ENCODE assay signal across 9 cellular contexts in the genomic region with DNA sequence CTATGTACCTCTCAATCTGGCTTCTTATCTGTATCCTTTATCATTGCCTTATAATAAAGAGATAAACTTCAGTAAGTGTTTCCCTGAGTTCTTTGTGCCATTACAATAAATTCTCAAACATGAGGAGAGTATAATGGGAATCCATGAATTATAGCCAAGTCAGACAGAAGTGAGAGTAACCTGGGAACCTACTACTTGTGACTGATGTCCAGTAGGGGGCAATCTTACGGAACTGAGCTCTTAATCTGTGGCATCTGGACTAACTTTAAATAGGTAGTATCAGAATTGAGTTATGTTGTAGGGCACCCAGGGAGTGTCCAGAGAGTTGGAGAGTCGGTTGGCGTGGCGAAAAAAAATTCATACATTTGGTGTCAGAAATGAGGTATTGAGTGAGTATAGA.
A peak's percentile ranks its signal among the peaks of the same experiment; 100 is the strongest.
DNase-seq lines count a peak whose midpoint lies in the region; ATAC-seq and TF ChIP-seq lines count a peak whose summit lies in the region.
"Had no signal": no experiment of that assay in that cellular context is flagged by ENCODE, and none has a peak within 500 bp of the region (broad histone marks: within the 10 kb centered on the region; RNA-seq: fewer than 3 reads in every experiment).

No MANE protein-coding gene starts in this region.

- no peak overlapping the region for H2BK5ac ChIP-seq in mesendoderm (ENCODE audit: low read length)

- no peaks in the 10 kb centered on the region for H3K4me1 Mint-ChIP-seq in activated naive CD4-positive, alpha-beta T cell treated with anti-CD3 and anti-CD28 coated beads, Interleukin-2, amount 10 ng/mL, durations not matched to agents 7 days and 5 days
- no peaks in the 10 kb centered on the region for H3K4me1 Mint-ChIP-seq in stimulated activated memory B cell treated with anti-CD40 and anti-IgM and Interleukin-4, amounts not matched to agents 10 μg/mL and 1 μg/mL and 100 μg/mL, for 72 hours

- H3K4me1 ChIP-seq in mesendoderm (ENCODE audit: control insufficient read depth, low read depth, low read length) = no peaks in the 10 kb centered on the region

- H3K9ac ChIP-seq in mesendoderm (ENCODE audit: low read length) = no peak overlapping the region

- H3K9me3 Mint-ChIP-seq in activated naive CD4-positive, alpha-beta T cell treated with anti-CD3 and anti-CD28 coated beads, Interleukin-2, amount 10 ng/mL, durations not matched to agents 7 days and 5 days = peaks cover 2% of the 10 kb centered on the region
- peaks cover 5% of the 10 kb centered on the region for H3K9me3 Mint-ChIP-seq in stimulated activated memory B cell treated with anti-CD40 and anti-IgM and Interleukin-4, amounts not matched to agents 10 μg/mL and 1 μg/mL and 100 μg/mL, for 72 hours

- H4K5ac ChIP-seq in mesendoderm (ENCODE audit: low read length) = no peak overlapping the region

- CTCF ChIA-PET in activated naive CD4-positive, alpha-beta T cell treated with anti-CD3 and anti-CD28 coated beads, Interleukin-2, amount 10 ng/mL, durations not matched to agents 7 days and 5 days (lab: Charles Lee) = interaction anchor here (1.4 kb wide), 1 partner anchor 14 kb away, joined by 3 read pairs; no protein-coding TSS in a partner anchor

- no peak overlapping the region for H3K4ac ChIP-seq in mesendoderm (ENCODE audit: low read depth, low read length)

- no peaks in the 10 kb centered on the region for H3K36me3 Mint-ChIP-seq in activated naive CD4-positive, alpha-beta T cell treated with anti-CD3 and anti-CD28 coated beads, Interleukin-2, amount 10 ng/mL, durations not matched to agents 7 days and 5 days
- H3K36me3 Mint-ChIP-seq in stimulated activated memory B cell treated with anti-CD40 and anti-IgM and Interleukin-4, amounts not matched to agents 10 μg/mL and 1 μg/mL and 100 μg/mL, for 72 hours = no peaks in the 10 kb centered on the region

- H3K79me2 ChIP-seq in mesendoderm (ENCODE audit: control insufficient read depth, insufficient read depth, low read length) = no peaks in the 10 kb centered on the region

- WGBS in mesendoderm (ENCODE audit: extremely low coverage, insufficient coverage, low lambda C conversion rate) = no CpG with 5 or more reads among the region's 4 CpGs

- no peak overlapping the region for H3K4me3 Mint-ChIP-seq in activated naive CD4-positive, alpha-beta T cell treated with anti-CD3 and anti-CD28 coated beads, Interleukin-2, amount 10 ng/mL, durations not matched to agents 7 days and 5 days
- no peak overlapping the region for H3K4me3 Mint-ChIP-seq in stimulated activated memory B cell treated with anti-CD40 and anti-IgM and Interleukin-4, amounts not matched to agents 10 μg/mL and 1 μg/mL and 100 μg/mL, for 72 hours

- H3K79me1 ChIP-seq in mesendoderm (ENCODE audit: low read length) = no peaks in the 10 kb centered on the region

- no peak overlapping the region for H3K23ac ChIP-seq in mesendoderm (ENCODE audit: low read length)

- H3K56ac ChIP-seq in mesendoderm (ENCODE audit: low read length) = no peak overlapping the region

- H4K8ac ChIP-seq in mesendoderm (ENCODE audit: low read depth, low read length) = no peak overlapping the region

- no peak overlapping the region for H3K27ac Mint-ChIP-seq in activated naive CD4-positive, alpha-beta T cell treated with anti-CD3 and anti-CD28 coated beads, Interleukin-2, amount 10 ng/mL, durations not matched to agents 7 days and 5 days
- H3K27ac Mint-ChIP-seq in stimulated activated memory B cell treated with anti-CD40 and anti-IgM and Interleukin-4, amounts not matched to agents 10 μg/mL and 1 μg/mL and 100 μg/mL, for 72 hours = no peak overlapping the region

- no peak overlapping the region for H3K4me3 ChIP-seq in mesendoderm (ENCODE audit: low read length)

- DNase-seq in HT-29 (ENCODE audit: low spot score) = peak; percentile 60
- peak; percentile 67 for DNase-seq in mesendoderm
- no peak for DNase-seq in activated naive CD4-positive, alpha-beta T cell treated with anti-CD3 and anti-CD28 coated beads, Interleukin-2, amount 10 ng/mL, durations not matched to agents 7 days and 5 days
- DNase-seq in left cardiac atrium = no peak
- DNase-seq: stimulated activated CD4-positive, alpha-beta T cell treated with anti-CD3 and anti-CD28 coated beads, Interleukin-4, amount 100 ng/mL, for 4 hours had no signal

- H2AK5ac ChIP-seq in mesendoderm (ENCODE audit: low read length) = no peak overlapping the region

- no peaks in the 10 kb centered on the region for H3K27me3 ChIP-seq in mesendoderm (ENCODE audit: insufficient read depth, low read length, poor library complexity)

- no peaks in the 10 kb centered on the region for H3K36me3 ChIP-seq in mesendoderm (ENCODE audit: control insufficient read depth, insufficient read depth, low read length)

- no peak overlapping the region for H2BK120ac ChIP-seq in mesendoderm (ENCODE audit: low read depth, low read length)

- intact Hi-C loops in left cardiac atrium (cut with DNase I) = no loop called here

- ATAC-seq in GM18502 (IDR thresholded peaks at IDR 0.05; ENCODE audit: poor library complexity, unreplicated experiment) = peak; percentile 63
- peak; percentile 78 for ATAC-seq in SK-N-SH treated with all-trans-retinoic acid at 6 μM for 48 hours
- ATAC-seq in left cardiac atrium = no peak
- ATAC-seq in stimulated activated memory B cell treated with anti-CD40 and anti-IgM and Interleukin-4, amounts not matched to agents 10 μg/mL and 1 μg/mL and 100 μg/mL, for 72 hours = no peak
- no peak for ATAC-seq in GM19328 (IDR thresholded peaks at IDR 0.05; ENCODE audit: unreplicated experiment)

- H3K18ac ChIP-seq in mesendoderm (ENCODE audit: low read length) = no peak overlapping the region

- no peak overlapping the region for H3K4me2 ChIP-seq in mesendoderm (ENCODE audit: low read length)

- H3K27me3 Mint-ChIP-seq in activated naive CD4-positive, alpha-beta T cell treated with anti-CD3 and anti-CD28 coated beads, Interleukin-2, amount 10 ng/mL, durations not matched to agents 7 days and 5 days = no peaks in the 10 kb centered on the region
- no peaks in the 10 kb centered on the region for H3K27me3 Mint-ChIP-seq in stimulated activated memory B cell treated with anti-CD40 and anti-IgM and Interleukin-4, amounts not matched to agents 10 μg/mL and 1 μg/mL and 100 μg/mL, for 72 hours

- no peak overlapping the region for H2BK15ac ChIP-seq in mesendoderm (replicated peaks; ENCODE audit: low read depth)

- no peak overlapping the region for H3K27ac ChIP-seq in mesendoderm (ENCODE audit: low read depth, low read length)

TF ChIP-seq in SK-N-SH treated with all-trans-retinoic acid at 6 μM for 48 hours, 23 proteins besides CTCF, POLR2A, EP300 and RAD21 (continues in another document):
- TF ChIP-seq ZC3H10 (CRISPR knock-in tag; IDR thresholded peaks at IDR 0.05) = no peak
- TF ChIP-seq RARB (CRISPR knock-in tag; IDR thresholded peaks at IDR 0.05) = no peak
- TF ChIP-seq ISL1 (CRISPR knock-in tag; IDR thresholded peaks at IDR 0.05) = no peak
- TF ChIP-seq CSDC2 (CRISPR knock-in tag; IDR thresholded peaks at IDR 0.05) = no peak
- no peak for TF ChIP-seq ZFP30 (CRISPR knock-in tag; IDR thresholded peaks at IDR 0.05)
- TF ChIP-seq, protein P1, sequence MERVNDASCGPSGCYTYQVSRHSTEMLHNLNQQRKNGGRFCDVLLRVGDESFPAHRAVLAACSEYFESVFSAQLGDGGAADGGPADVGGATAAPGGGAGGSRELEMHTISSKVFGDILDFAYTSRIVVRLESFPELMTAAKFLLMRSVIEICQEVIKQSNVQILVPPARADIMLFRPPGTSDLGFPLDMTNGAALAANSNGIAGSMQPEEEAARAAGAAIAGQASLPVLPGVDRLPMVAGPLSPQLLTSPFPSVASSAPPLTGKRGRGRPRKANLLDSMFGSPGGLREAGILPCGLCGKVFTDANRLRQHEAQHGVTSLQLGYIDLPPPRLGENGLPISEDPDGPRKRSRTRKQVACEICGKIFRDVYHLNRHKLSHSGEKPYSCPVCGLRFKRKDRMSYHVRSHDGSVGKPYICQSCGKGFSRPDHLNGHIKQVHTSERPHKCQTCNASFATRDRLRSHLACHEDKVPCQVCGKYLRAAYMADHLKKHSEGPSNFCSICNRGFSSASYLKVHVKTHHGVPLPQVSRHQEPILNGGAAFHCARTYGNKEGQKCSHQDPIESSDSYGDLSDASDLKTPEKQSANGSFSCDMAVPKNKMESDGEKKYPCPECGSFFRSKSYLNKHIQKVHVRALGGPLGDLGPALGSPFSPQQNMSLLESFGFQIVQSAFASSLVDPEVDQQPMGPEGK (CRISPR knock-in tag; IDR thresholded peaks at IDR 0.05; ENCODE audit: borderline replicate concordance) = no peak
- TF ChIP-seq SNAI2 (CRISPR knock-in tag; IDR thresholded peaks at IDR 0.05) = no peak
- TF ChIP-seq GLIS3 (CRISPR knock-in tag; IDR thresholded peaks at IDR 0.05) = no peak
- TF ChIP-seq, protein P2, sequence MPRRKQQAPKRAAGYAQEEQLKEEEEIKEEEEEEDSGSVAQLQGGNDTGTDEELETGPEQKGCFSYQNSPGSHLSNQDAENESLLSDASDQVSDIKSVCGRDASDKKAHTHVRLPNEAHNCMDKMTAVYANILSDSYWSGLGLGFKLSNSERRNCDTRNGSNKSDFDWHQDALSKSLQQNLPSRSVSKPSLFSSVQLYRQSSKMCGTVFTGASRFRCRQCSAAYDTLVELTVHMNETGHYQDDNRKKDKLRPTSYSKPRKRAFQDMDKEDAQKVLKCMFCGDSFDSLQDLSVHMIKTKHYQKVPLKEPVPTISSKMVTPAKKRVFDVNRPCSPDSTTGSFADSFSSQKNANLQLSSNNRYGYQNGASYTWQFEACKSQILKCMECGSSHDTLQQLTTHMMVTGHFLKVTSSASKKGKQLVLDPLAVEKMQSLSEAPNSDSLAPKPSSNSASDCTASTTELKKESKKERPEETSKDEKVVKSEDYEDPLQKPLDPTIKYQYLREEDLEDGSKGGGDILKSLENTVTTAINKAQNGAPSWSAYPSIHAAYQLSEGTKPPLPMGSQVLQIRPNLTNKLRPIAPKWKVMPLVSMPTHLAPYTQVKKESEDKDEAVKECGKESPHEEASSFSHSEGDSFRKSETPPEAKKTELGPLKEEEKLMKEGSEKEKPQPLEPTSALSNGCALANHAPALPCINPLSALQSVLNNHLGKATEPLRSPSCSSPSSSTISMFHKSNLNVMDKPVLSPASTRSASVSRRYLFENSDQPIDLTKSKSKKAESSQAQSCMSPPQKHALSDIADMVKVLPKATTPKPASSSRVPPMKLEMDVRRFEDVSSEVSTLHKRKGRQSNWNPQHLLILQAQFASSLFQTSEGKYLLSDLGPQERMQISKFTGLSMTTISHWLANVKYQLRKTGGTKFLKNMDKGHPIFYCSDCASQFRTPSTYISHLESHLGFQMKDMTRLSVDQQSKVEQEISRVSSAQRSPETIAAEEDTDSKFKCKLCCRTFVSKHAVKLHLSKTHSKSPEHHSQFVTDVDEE (CRISPR knock-in tag; IDR thresholded peaks at IDR 0.05) = no peak
- no peak for TF ChIP-seq ZFP3 (CRISPR knock-in tag; IDR thresholded peaks at IDR 0.05)
- TF ChIP-seq OSR1 (CRISPR knock-in tag; IDR thresholded peaks at IDR 0.05) = no peak

Comparison
In these comparisons a context has a peak if more than half of its experiments do, and no peak if none do; other contexts are left out.
1. ATAC-seq: peak in GM18502 (single experiment) and SK-N-SH treated with all-trans-retinoic acid at 6 μM for 48 hours (single experiment); none in left cardiac atrium (0 of 2), stimulated activated memory B cell treated with anti-CD40 and anti-IgM and Interleukin-4, amounts not matched to agents 10 μg/mL and 1 μg/mL and 100 μg/mL, for 72 hours (single experiment) and GM19328 (single experiment).
2. DNase-seq: peak in HT-29 (single experiment) and mesendoderm (single experiment); none in activated naive CD4-positive, alpha-beta T cell treated with anti-CD3 and anti-CD28 coated beads, Interleukin-2, amount 10 ng/mL, durations not matched to agents 7 days and 5 days (single experiment) and left cardiac atrium (single experiment).